In genomic region chr11:2385156-2386151, GRCh38 we compare ENCODE assay signal across 10 cellular contexts. TPM values are rescaled to one million over a fixed set of nuclear protein-coding genes. Genes with fewer than 3 reads are reported as not detected.
DNase-seq lines count a peak whose midpoint lies in the region; ATAC-seq and TF ChIP-seq lines count a peak whose summit lies in the region.
"Had no signal": no experiment of that assay in that cellular context is flagged by ENCODE, and none has a peak within 500 bp of the region (broad histone marks: within the 10 kb centered on the region; RNA-seq: fewer than 3 reads in every experiment).

No MANE protein-coding gene starts in this region.

- H3K4me3 Mint-ChIP-seq in T-helper 17 cell (peak overlapping the region; percentile 78), nephron (no peak overlapping the region)
- H3K4me3 Mint-ChIP-seq: activated naive CD4-positive, alpha-beta T cell treated with anti-CD3 and anti-CD28 coated beads for 36 hours had no signal

- peak; percentile 31 for ATAC-seq in GM21515 (IDR thresholded peaks at IDR 0.05; ENCODE audit: unreplicated experiment)
- ATAC-seq in T-helper 17 cell, result peak; percentile 21
- no peak for ATAC-seq in HG02973 (IDR thresholded peaks at IDR 0.05; ENCODE audit: unreplicated experiment)

- H3K4me1 Mint-ChIP-seq in T-helper 17 cell, result peaks cover 40% of the 10 kb centered on the region
- H3K4me1 Mint-ChIP-seq in nephron, result peaks cover 37% of the 10 kb centered on the region

- H3K27me3 Mint-ChIP-seq in T-helper 17 cell (no peaks in the 10 kb centered on the region), nephron (ENCODE audit: low read depth) (no peaks in the 10 kb centered on the region)

- H3K36me3 Mint-ChIP-seq in T-helper 17 cell (ENCODE audit: low read depth), result no peaks in the 10 kb centered on the region
- peaks cover 5% of the 10 kb centered on the region for H3K36me3 Mint-ChIP-seq in nephron (ENCODE audit: low read depth)

- no peaks in the 10 kb centered on the region for H3K9me3 ChIP-seq in T-helper 17 cell (ENCODE audit: control insufficient read depth, low read length, poor library complexity, severe bottlenecking)

- H3K9me3 Mint-ChIP-seq in nephron, result no peaks in the 10 kb centered on the region
- H3K9me3 Mint-ChIP-seq: activated naive CD4-positive, alpha-beta T cell treated with anti-CD3 and anti-CD28 coated beads for 36 hours had no signal

- TF ChIP-seq CTCF in GM10266 (IDR thresholded peaks at IDR 0.05; ENCODE audit: control insufficient read depth, insufficient read depth, low read depth, missing control alignments), result no peak
- TF ChIP-seq CTCF in nephron (IDR thresholded peaks at IDR 0.05; ENCODE audit: unreplicated experiment in 3 of 3), result no peak

- peak; percentile 61 for DNase-seq in GM10266 (ENCODE audit: extremely low spot score)
- no peak for DNase-seq in T-helper 17 cell
- DNase-seq in NCI-H1694 (lab: John Stamatoyannopoulos, UW), result no peak
- DNase-seq in effector CD8-positive, alpha-beta T cell (lab: John Stamatoyannopoulos, UW), result no peak
- no peak for DNase-seq in cortex of kidney (lab: John Stamatoyannopoulos, UW)
- DNase-seq: activated naive CD4-positive, alpha-beta T cell treated with anti-CD3 and anti-CD28 coated beads for 36 hours had no signal

- H3K27ac Mint-ChIP-seq in T-helper 17 cell, result peak overlapping the region; percentile 51
- peak overlapping the region; percentile 41 to 61 (median 42) for H3K27ac Mint-ChIP-seq in nephron
- H3K27ac Mint-ChIP-seq: activated naive CD4-positive, alpha-beta T cell treated with anti-CD3 and anti-CD28 coated beads for 36 hours had no signal

RNA-seq across cellular contexts. Expression of gene CD81, which starts 8.3 kb away (rescaled TPM):
- 100 to 1,000 TPM; 153 to 194 TPM for total RNA-seq in T-helper 17 cell

RNA-seq across cellular contexts. Expression of gene TSSC4, which starts 15.1 kb away (rescaled TPM):
- total RNA-seq in T-helper 17 cell, result 10 to 100 TPM; 47.9 to 60.3 TPM

RNA-seq across cellular contexts. Expression of gene TRPM5, which starts 58.9 kb away (rescaled TPM):
- total RNA-seq in T-helper 17 cell, result under 1 TPM; 0.07 to 0.08 TPM
- total RNA-seq: activated naive CD4-positive, alpha-beta T cell treated with anti-CD3 and anti-CD28 coated beads for 36 hours; glomerular endothelial cell had no signal

RNA-seq across cellular contexts. Expression of gene KCNQ1, which starts 59.4 kb away (rescaled TPM):
- total RNA-seq in T-helper 17 cell, result 10 to 100 TPM; 18.6 to 25.5 TPM
